22 cellular contexts compared by ENCODE assay signal in genomic region chr1:15220825-15221431, GRCh38. TPM values are rescaled to one million over a fixed set of nuclear protein-coding genes. Genes with fewer than 3 reads are reported as not detected.
DNase-seq lines count a peak whose midpoint lies in the region; ATAC-seq and TF ChIP-seq lines count a peak whose summit lies in the region.
"Had no signal": no experiment of that assay in that cellular context is flagged by ENCODE, and none has a peak within 500 bp of the region (broad histone marks: within the 10 kb centered on the region; RNA-seq: fewer than 3 reads in every experiment).

No MANE protein-coding gene starts in this region.

- H4K8ac ChIP-seq in IMR-90 (ENCODE audit: low read depth in 2 of 2, low read length in 2 of 2), result no peak overlapping the region

- H4K5ac ChIP-seq in IMR-90 (ENCODE audit: low read depth, low read length), result no peak overlapping the region

- H3K36me3 Mint-ChIP-seq in GM23338 (ENCODE audit: low read depth), result peaks cover 39% of the 10 kb centered on the region
- H3K36me3 Mint-ChIP-seq: CD8-positive, alpha-beta memory T cell; natural killer cell treated with Interleukin-12 subunit alpha and Interleukin-12 subunit beta and Interleukin-15 and Interleukin-18, amount 100 ng/mL, for 72 hours; stimulated activated memory B cell treated with anti-CD40 and anti-IgM and Interleukin-4, amounts not matched to agents 10 μg/mL and 1 μg/mL and 100 μg/mL, for 72 hours had no signal

- no peak overlapping the region for H2BK120ac ChIP-seq in IMR-90 (ENCODE audit: low read depth, low read length)

- H3K9me2 ChIP-seq in GM23338 (ENCODE audit: insufficient read depth), result no peaks in the 10 kb centered on the region; the same call in 1 of the 2 replicates

- dilution Hi-C loops in IMR-90 (cut with HindIII; ENCODE audit: low sequenced_read_pairs, unreplicated experiment), result no loop called here

- peak overlapping the region; percentile 20 for H2AK9ac ChIP-seq in IMR-90 (replicated peaks; ENCODE audit: low read depth, low read length, poor library complexity)

- H3K4me1 Mint-ChIP-seq in GM23338, result peaks cover 6% of the 10 kb centered on the region; the same call in 2 of the 3 replicates

- no peak overlapping the region for H2AK5ac ChIP-seq in IMR-90 (ENCODE audit: low read depth, low read length)

- H3K4me3 ChIP-seq in GM23338, result no peak overlapping the region
- H3K4me3 ChIP-seq in IMR-90 (ENCODE audit: insufficient read depth, low read depth, low read length), result no peak overlapping the region
- H3K4me3 ChIP-seq in left ventricle myocardium inferior, result no peak overlapping the region
- H3K4me3 ChIP-seq: breast epithelium, GM12878 had no signal

- peaks cover 18% of the 10 kb centered on the region; the same call in 1 of the 2 replicates for H3K9me1 ChIP-seq in IMR-90 (ENCODE audit: insufficient read depth, low read length)

- no peak for TF ChIP-seq CTCF in GM23338 (conservative IDR thresholded peaks at IDR 0.05; ENCODE audit: low read depth in 2 of 2)
- no peak for TF ChIP-seq CTCF in IMR-90 (conservative IDR thresholded peaks at IDR 0.05; ENCODE audit: low read depth, low read length)
- TF ChIP-seq CTCF in left ventricle myocardium inferior (IDR thresholded peaks at IDR 0.05; ENCODE audit: borderline replicate concordance), result no peak

- peaks cover 4 to 34% of the 10 kb centered on the region in 2 experiments; a peak in 2 of 4 replicates for H3K79me1 ChIP-seq in IMR-90 (ENCODE audit: low read depth in 1 of 2, low read length in 2 of 2)

- H3K4me1 ChIP-seq in GM23338 (ENCODE audit: insufficient read depth), result no peaks in the 10 kb centered on the region
- no peaks in the 10 kb centered on the region for H3K4me1 ChIP-seq in IMR-90 (ENCODE audit: control insufficient read depth, insufficient read depth, low read length)
- H3K4me1 ChIP-seq in left ventricle myocardium inferior, result peaks cover 16% of the 10 kb centered on the region
- H3K4me1 ChIP-seq: breast epithelium, parathyroid adenoma had no signal

- H3K36me3 ChIP-seq in GM23338 (ENCODE audit: insufficient read depth) (no peaks in the 10 kb centered on the region; the same call in 1 of the 2 replicates), IMR-90 (ENCODE audit: control insufficient read depth, insufficient read depth, low read length) (peaks cover 26% of the 10 kb centered on the region), left ventricle myocardium inferior (peaks cover 8% of the 10 kb centered on the region)
- H3K36me3 ChIP-seq: breast epithelium had no signal

- H3K56ac ChIP-seq in IMR-90 (ENCODE audit: extremely low read depth, insufficient read depth, low read length), result no peak overlapping the region

- no peak overlapping the region for H2BK15ac ChIP-seq in IMR-90 (ENCODE audit: low read depth, low read length)

- H3K14ac ChIP-seq in IMR-90 (replicated peaks; ENCODE audit: low read depth, low read length), result no peak overlapping the region

- no peaks in the 10 kb centered on the region for H3K9me3 ChIP-seq in IMR-90 (ENCODE audit: control insufficient read depth, insufficient read depth, low read length)
- H3K9me3 ChIP-seq in left ventricle myocardium inferior (replicated peaks), result no peaks in the 10 kb centered on the region
- H3K9me3 ChIP-seq: breast epithelium had no signal

- TF ChIP-seq POLR2A in IMR-90 (IDR thresholded peaks at IDR 0.05; ENCODE audit: low read depth, low read length), result no peak

- H3K18ac ChIP-seq in IMR-90 (ENCODE audit: low read depth, low read length), result no peak overlapping the region

- H3K79me2 ChIP-seq in GM23338 (replicated peaks; ENCODE audit: insufficient read depth), result no peaks in the 10 kb centered on the region
- H3K79me2 ChIP-seq: parathyroid adenoma had no signal

- no peak overlapping the region for H3K23ac ChIP-seq in IMR-90 (ENCODE audit: low read depth, low read length)

- H3K27ac ChIP-seq in GM23338 (ENCODE audit: low read depth) (no peak overlapping the region), IMR-90 (ENCODE audit: insufficient read depth, low read length) (no peak overlapping the region), left ventricle myocardium inferior (replicated peaks) (peak overlapping the region; percentile 17)
- H3K27ac ChIP-seq: breast epithelium, parathyroid adenoma, WERI-Rb-1 had no signal

- H3K27me3 ChIP-seq in GM23338 (ENCODE audit: insufficient read depth), result no peaks in the 10 kb centered on the region
- H3K27me3 ChIP-seq in IMR-90 (ENCODE audit: control insufficient read depth, insufficient read depth, low read length), result no peaks in the 10 kb centered on the region
- no peaks in the 10 kb centered on the region for H3K27me3 ChIP-seq in left ventricle myocardium inferior (ENCODE audit: low read depth)
- H3K27me3 ChIP-seq: breast epithelium had no signal

- H3K4ac ChIP-seq in IMR-90 (ENCODE audit: low read depth, low read length), result no peak overlapping the region

- CTCF ChIA-PET in IMR-90 (lab: Yijun Ruan, JAX), result interaction anchor here (0.6 to 1.2 kb wide), 4 partner anchors 10 to 520 kb away, joined by 3 to 7 read pairs (median 4); no protein-coding TSS in a partner anchor

- H3K27ac Mint-ChIP-seq in GM23338, result no peak overlapping the region
- H3K27ac Mint-ChIP-seq: CD8-positive, alpha-beta memory T cell; mesothelial cell of epicardium; stimulated activated memory B cell treated with anti-CD40 and anti-IgM and Interleukin-4, amounts not matched to agents 10 μg/mL and 1 μg/mL and 100 μg/mL, for 72 hours had no signal

- H3K4me2 ChIP-seq in GM23338 (no peak overlapping the region), IMR-90 (ENCODE audit: low read depth, low read length) (no peak overlapping the region)

- POLR2A ChIA-PET in IMR-90 (lab: Charles Lee; ENCODE audit: unreplicated experiment), result no interaction called here

- H3K4me3 Mint-ChIP-seq in GM23338, result no peak overlapping the region
- H3K4me3 Mint-ChIP-seq: CD8-positive, alpha-beta memory T cell; mesothelial cell of epicardium; natural killer cell treated with Interleukin-12 subunit alpha and Interleukin-12 subunit beta and Interleukin-15 and Interleukin-18, amount 100 ng/mL, for 72 hours; stimulated activated memory B cell treated with anti-CD40 and anti-IgM and Interleukin-4, amounts not matched to agents 10 μg/mL and 1 μg/mL and 100 μg/mL, for 72 hours had no signal

- H4K20me1 ChIP-seq in GM23338 (replicated peaks; ENCODE audit: insufficient read depth) (no peaks in the 10 kb centered on the region), IMR-90 (ENCODE audit: insufficient read depth, low read length) (no peaks in the 10 kb centered on the region)

- H2AFZ ChIP-seq in GM23338 (no peak overlapping the region), IMR-90 (replicated peaks; ENCODE audit: low read length, poor library complexity) (no peak overlapping the region)
- H2AFZ ChIP-seq: parathyroid adenoma had no signal

- H3F3A ChIP-seq in GM23338 (replicated peaks; ENCODE audit: low read depth), result no peaks in the 10 kb centered on the region

- no peak overlapping the region for H2BK5ac ChIP-seq in IMR-90 (ENCODE audit: low read depth, low read length, poor library complexity, severe bottlenecking)

- intact Hi-C loops in IMR-90 (cut with micrococcal nuclease) (no loop called here), left ventricle myocardium inferior (cut with micrococcal nuclease) (no loop called here), sciatic nerve (cut with DNase I) (no loop called here)

- BruUV-seq in IMR-90 (replicated peaks; lab: Mats Ljungman, UMichigan), result no TSS peak

- no peak overlapping the region for H4K91ac ChIP-seq in IMR-90 (ENCODE audit: insufficient read depth, low read depth, low read length)

- DNase-seq in GM23338 (ENCODE audit: low spot score) (peak; percentile 41), IMR-90 (no peak), left ventricle myocardium inferior (peak; percentile 31), sciatic nerve (ENCODE audit: low spot score) (peak; percentile 52)
- DNase-seq in activated CD4-positive, CD25-positive, alpha-beta regulatory T cell treated with anti-CD3 and anti-CD28 coated beads, Interleukin-2, amount 50 U/mL, for 72 hours, result no peak
- DNase-seq in stimulated activated CD4-positive, alpha-beta T cell treated with anti-CD3 and anti-CD28 coated beads, Interleukin-2, amount 100 ng/mL, for 48 hours, result no peak
- DNase-seq: activated CD4-positive, alpha-beta T cell treated with anti-CD3 and anti-CD28 coated beads, Interleukin-2, amount 50 U/mL, for 48 hours; activated CD8-positive, alpha-beta memory T cell treated with anti-CD3 and anti-CD28 coated beads, Interleukin-2, amount 50 U/mL, for 48 hours; CD8-positive, alpha-beta memory T cell; cortex of kidney; DMS79 treated with DMSO at 0.1 percent for 48 hours; NCI-H2081; NCI-H446; T-helper 2 cell; WERI-Rb-1 had no signal

- H3K9me3 Mint-ChIP-seq in GM23338, result peaks cover 22% of the 10 kb centered on the region; the same call in 2 of the 3 replicates
- H3K9me3 Mint-ChIP-seq: CD8-positive, alpha-beta memory T cell; mesothelial cell of epicardium; natural killer cell treated with Interleukin-12 subunit alpha and Interleukin-12 subunit beta and Interleukin-15 and Interleukin-18, amount 100 ng/mL, for 72 hours; stimulated activated memory B cell treated with anti-CD40 and anti-IgM and Interleukin-4, amounts not matched to agents 10 μg/mL and 1 μg/mL and 100 μg/mL, for 72 hours had no signal

- whole genome bisulfite sequencing in IMR-90 (ENCODE audit: extremely low coverage in 2 of 2, insufficient read length in 1 of 2), 2 experiments, result 92% methylated on average over 2 of the region's 7 CpGs; no CpG with 5 or more reads in 1 of the 2 experiments

- no peak overlapping the region for H2BK20ac ChIP-seq in IMR-90 (ENCODE audit: low read depth, low read length)

- no peak overlapping the region for H3K9ac ChIP-seq in IMR-90 (ENCODE audit: low read depth, low read length)
- H3K9ac ChIP-seq: parathyroid adenoma had no signal

- ATAC-seq in GM23338 (peak; percentile 55), IMR-90 (ENCODE audit: low read depth) (no peak), sciatic nerve (no peak), GM18868 (IDR thresholded peaks at IDR 0.05; ENCODE audit: unreplicated experiment) (no peak)
- ATAC-seq: GM12878; natural killer cell treated with Interleukin-12 subunit alpha and Interleukin-12 subunit beta and Interleukin-15 and Interleukin-18, amount 100 ng/mL, for 72 hours; stimulated activated memory B cell treated with anti-CD40 and anti-IgM and Interleukin-4, amounts not matched to agents 10 μg/mL and 1 μg/mL and 100 μg/mL, for 72 hours had no signal

- in situ Hi-C loops in IMR-90 (cut with MboI; ENCODE audit: low sequenced_read_pairs), result no loop called here

- TF ChIP-seq RAD21 in IMR-90 (IDR thresholded peaks at IDR 0.05; ENCODE audit: low read length), result no peak

- peaks cover 4% of the 10 kb centered on the region for H3K27me3 Mint-ChIP-seq in GM23338 (ENCODE audit: insufficient read depth, low read depth, poor library complexity)

TF ChIP-seq in GM23338, 12 proteins besides CTCF, POLR2A, EP300 and RAD21 (continues in another document):
- TF ChIP-seq NANOG (IDR thresholded peaks at IDR 0.05; ENCODE audit: borderline replicate concordance), result no peak

RNA-seq across cellular contexts. Expression of gene FHAD1, which starts 26.1 kb away (rescaled TPM):
- 1.9 and 3.3 TPM in 2 replicates for total RNA-seq in GM23338 (2014; rRNA removed; shearing (Covaris generic))
- polyA plus RNA-seq in GM23338 (2016; fragmentation: Nextera tagmentation; extraction: Ambion mirVana) (1.8 and 2.5 TPM in 2 replicates), IMR-90 (2012; rRNA removed) (not detected in 2 replicates)
- total RNA-seq in IMR-90 (2012; rRNA removed) (not detected in 2 replicates), left ventricle myocardium inferior (not detected), sciatic nerve (3.1 TPM)
- polyA plus RNA-seq in IMR-90 (2012; cell fraction: cytosol; rRNA removed), result 0.01 and 0.04 TPM in 2 replicates
- 0.04 and 0.13 TPM in 2 replicates for polyA plus RNA-seq in IMR-90 (2012; cell fraction: nucleus; rRNA removed; ENCODE audit: low replicate concordance)
- total RNA-seq: CD8-positive, alpha-beta memory T cell had no signal
- polyA plus RNA-seq: CD8-positive, alpha-beta memory T cell had no signal

Comparison
In these comparisons a context has a peak if more than half of its experiments do, and no peak if none do; other contexts are left out.
1. DNase-seq: peak in GM23338 (single experiment), left ventricle myocardium inferior (single experiment) and sciatic nerve (single experiment); none in IMR-90 (single experiment), activated CD4-positive, CD25-positive, alpha-beta regulatory T cell treated with anti-CD3 and anti-CD28 coated beads, Interleukin-2, amount 50 U/mL, for 72 hours (single experiment) and stimulated activated CD4-positive, alpha-beta T cell treated with anti-CD3 and anti-CD28 coated beads, Interleukin-2, amount 100 ng/mL, for 48 hours (0 of 2).